In genomic region chr19:5686326-5686646, GRCh38 we compare ENCODE assay signal across 8 cellular contexts. TPM values are rescaled to one million over a fixed set of nuclear protein-coding genes. Genes with fewer than 3 reads are reported as not detected.
A peak's percentile ranks its signal among the peaks of the same experiment; 100 is the strongest.
DNase-seq lines count a peak whose midpoint lies in the region; ATAC-seq, FAIRE-seq and TF ChIP-seq lines count a peak whose summit lies in the region.

No MANE protein-coding gene starts in this region.

- peaks cover 1 to 4% of the 10 kb centered on the region in 2 experiments for H3K36me3 ChIP-seq in keratinocyte (ENCODE audit: control insufficient read depth in 2 of 2, extremely low read depth in 1 of 2, insufficient read depth in 2 of 2, low read length in 2 of 2)
- H3K36me3 ChIP-seq in suprapubic skin, result no peaks in the 10 kb centered on the region

- H3K27ac Mint-ChIP-seq in T-helper 2 cell treated with Interferon-gamma antibody and Interleukin-4, amounts not matched to agents 5 μg/mL and 100 μg/mL, for 36 hours, result peak overlapping the region; percentile 89
- peak overlapping the region; percentile 77 to 94 for H3K27ac Mint-ChIP-seq in activated naive CD4-positive, alpha-beta T cell treated with anti-CD3 and anti-CD28 coated beads, Interleukin-2, amount 50 U/mL, for 72 hours

- no peak for FAIRE-seq in keratinocyte (lab: Jason Lieb, UNC)

- no peak for DNase-seq in T-helper 2 cell treated with Interferon-gamma antibody and Interleukin-4, amounts not matched to agents 5 μg/mL and 100 μg/mL, for 36 hours (ENCODE audit: low spot score)
- no peak for DNase-seq in T-helper 2 cell
- peak in 1 of 2 donors; percentile 73 for DNase-seq in activated naive CD4-positive, alpha-beta T cell treated with anti-CD3 and anti-CD28 coated beads, Interleukin-2, amount 50 U/mL, for 72 hours (ENCODE audit: low spot score in 2 of 2)
- no peak for DNase-seq in keratinocyte (ENCODE audit: low read depth, low spot score)
- DNase-seq in suprapubic skin (ENCODE audit: low spot score in 2 of 2), result peak in 1 of 2 donors; percentile 88
- no peak for DNase-seq in NCI-H2029 treated with DMSO at 0.1 percent for 48 hours (lab: John Stamatoyannopoulos, UW)
- DNase-seq in NCI-H1417 (lab: John Stamatoyannopoulos, UW), result no peak

- peak overlapping the region; percentile 60 for H3K4me2 ChIP-seq in keratinocyte (ENCODE audit: control insufficient read depth, extremely low read depth, insufficient read depth, low read depth, low read length)

- peaks cover 12% of the 10 kb centered on the region for H3K79me2 ChIP-seq in keratinocyte (ENCODE audit: control insufficient read depth, insufficient read depth, low read length)

- no peak for TF ChIP-seq CTCF in keratinocyte (optimal IDR thresholded peaks at IDR 0.05 in 1 of 3, IDR thresholded peaks at IDR 0.05 in 1 of 3, conservative IDR thresholded peaks at IDR 0.05 in 1 of 3; ENCODE audit: extremely low read depth in 1 of 3, insufficient read depth in 2 of 3, low read length in 3 of 3)
- TF ChIP-seq CTCF in suprapubic skin (IDR thresholded peaks at IDR 0.05), result no peak

- no peaks in the 10 kb centered on the region for H3K9me3 ChIP-seq in keratinocyte (ENCODE audit: control insufficient read depth, low read depth, low read length)
- H3K9me3 ChIP-seq in suprapubic skin, result no peaks in the 10 kb centered on the region

- no peak overlapping the region for H2AFZ ChIP-seq in keratinocyte (ENCODE audit: control insufficient read depth, low read length)

- no peak for ATAC-seq in activated naive CD4-positive, alpha-beta T cell treated with anti-CD3 and anti-CD28 coated beads, Interleukin-2, amount 50 U/mL, for 72 hours
- ATAC-seq in GM18498 (IDR thresholded peaks at IDR 0.05; ENCODE audit: unreplicated experiment), result no peak

- dilution Hi-C loops in keratinocyte (cut with MboI; ENCODE audit: extremely low pct_ligation_motif_present, low sequenced_read_pairs), result no loop called here

- WGBS in suprapubic skin, result 31% methylated on average over 9 of the region's 16 CpGs

- H4K20me1 ChIP-seq in keratinocyte (ENCODE audit: control insufficient read depth, extremely low read depth, insufficient read depth, low read length), result peaks cover 5% of the 10 kb centered on the region

- TF ChIP-seq POLR2A in suprapubic skin (IDR thresholded peaks at IDR 0.05), result no peak

- H3K9me3 Mint-ChIP-seq in T-helper 2 cell treated with Interferon-gamma antibody and Interleukin-4, amounts not matched to agents 5 μg/mL and 100 μg/mL, for 36 hours, result no peaks in the 10 kb centered on the region
- no peaks in the 10 kb centered on the region for H3K9me3 Mint-ChIP-seq in activated naive CD4-positive, alpha-beta T cell treated with anti-CD3 and anti-CD28 coated beads, Interleukin-2, amount 50 U/mL, for 72 hours

- H3K27ac ChIP-seq in keratinocyte (ENCODE audit: control insufficient read depth, insufficient read depth, low read length), result no peak overlapping the region
- no peak overlapping the region for H3K27ac ChIP-seq in suprapubic skin

- peaks cover 10% of the 10 kb centered on the region for H3K36me3 Mint-ChIP-seq in T-helper 2 cell treated with Interferon-gamma antibody and Interleukin-4, amounts not matched to agents 5 μg/mL and 100 μg/mL, for 36 hours (ENCODE audit: low read depth)
- peaks cover 11 to 15% of the 10 kb centered on the region in 2 donors for H3K36me3 Mint-ChIP-seq in activated naive CD4-positive, alpha-beta T cell treated with anti-CD3 and anti-CD28 coated beads, Interleukin-2, amount 50 U/mL, for 72 hours

- H3K4me3 ChIP-seq in keratinocyte (ENCODE audit: control insufficient read depth in 2 of 3, extremely low read depth in 1 of 3, insufficient read depth in 2 of 3, low read depth in 1 of 3, low read length in 3 of 3) (peak overlapping the region in 2 of 3 experiments; percentile 62 to 69), suprapubic skin (peak overlapping the region; percentile 61)

- H3K4me1 ChIP-seq in keratinocyte (ENCODE audit: control insufficient read depth, extremely low read depth, insufficient read depth, low read length) (peaks cover 8% of the 10 kb centered on the region), suprapubic skin (peaks cover 38% of the 10 kb centered on the region)

- no peaks in the 10 kb centered on the region for H3K9me1 ChIP-seq in keratinocyte (ENCODE audit: control insufficient read depth, extremely low read depth, insufficient read depth, low read length)

- peak overlapping the region; percentile 71 for H3K9ac ChIP-seq in keratinocyte (ENCODE audit: control insufficient read depth, extremely low read depth, insufficient read depth, low read length)

- TF ChIP-seq EP300 in suprapubic skin (IDR thresholded peaks at IDR 0.05), result no peak

- H3K27me3 Mint-ChIP-seq in T-helper 2 cell treated with Interferon-gamma antibody and Interleukin-4, amounts not matched to agents 5 μg/mL and 100 μg/mL, for 36 hours (ENCODE audit: low read depth), result peaks cover 3% of the 10 kb centered on the region

- peaks cover 20% of the 10 kb centered on the region for H3K4me1 Mint-ChIP-seq in T-helper 2 cell treated with Interferon-gamma antibody and Interleukin-4, amounts not matched to agents 5 μg/mL and 100 μg/mL, for 36 hours (ENCODE audit: low read depth)

- no peaks in the 10 kb centered on the region for H3K27me3 ChIP-seq in keratinocyte (ENCODE audit: control insufficient read depth, extremely low read depth, insufficient read depth, low read length)
- no peaks in the 10 kb centered on the region for H3K27me3 ChIP-seq in suprapubic skin

- H3K4me3 Mint-ChIP-seq in T-helper 2 cell treated with Interferon-gamma antibody and Interleukin-4, amounts not matched to agents 5 μg/mL and 100 μg/mL, for 36 hours, result peak overlapping the region; percentile 86

RNA-seq across cellular contexts. Expression of gene RPL36, which starts 3.8 kb away (rescaled TPM):
- 1,000 to 10,000 TPM; 1,044 to 1,174 TPM for total RNA-seq in activated naive CD4-positive, alpha-beta T cell treated with anti-CD3 and anti-CD28 coated beads, Interleukin-2, amount 50 U/mL, for 72 hours
- 562 to 1,236 TPM (median 636 TPM) in 3 replicates for polyA plus RNA-seq in keratinocyte
- polyA plus RNA-seq in keratinocyte (2011; ENCODE audit: low read depth), result 761 TPM
- polyA plus RNA-seq in keratinocyte (2011; cell fraction: cytosol; rRNA removed), result 338 and 825 TPM in 2 replicates
- polyA plus RNA-seq in keratinocyte (2011; cell fraction: nucleus; rRNA removed), result 144 and 172 TPM in 2 replicates
- 1,437 and 2,095 TPM in 2 replicates for polyA plus RNA-seq in keratinocyte (2012; ENCODE audit: low replicate concordance)
- polyA minus RNA-seq in keratinocyte, result 153 to 368 TPM (median 187 TPM) in 3 replicates
- 1,666 TPM for polyA minus RNA-seq in keratinocyte (2011; cell fraction: cytosol; rRNA and poly(A)+ RNA removed)
- 92.1 and 143 TPM in 2 replicates for polyA minus RNA-seq in keratinocyte (2011; cell fraction: nucleus; rRNA and poly(A)+ RNA removed)
- 100 to 1,000 TPM; 420 to 822 (median 688) TPM for total RNA-seq in suprapubic skin

RNA-seq across cellular contexts. Expression of gene HSD11B1L, which starts 5.5 kb away (rescaled TPM):
- 1 to 10 TPM; 3.2 to 5.2 TPM for total RNA-seq in activated naive CD4-positive, alpha-beta T cell treated with anti-CD3 and anti-CD28 coated beads, Interleukin-2, amount 50 U/mL, for 72 hours
- polyA plus RNA-seq in keratinocyte, result 3.3 to 9.1 TPM (median 3.7 TPM) in 3 replicates
- 3.6 TPM for polyA plus RNA-seq in keratinocyte (2011; ENCODE audit: low read depth)
- 2.7 and 7.9 TPM in 2 replicates for polyA plus RNA-seq in keratinocyte (2011; cell fraction: cytosol; rRNA removed)
- polyA plus RNA-seq in keratinocyte (2011; cell fraction: nucleus; rRNA removed), result 3.9 and 6.8 TPM in 2 replicates
- polyA plus RNA-seq in keratinocyte (2012; ENCODE audit: low replicate concordance), result 5.1 and 9.5 TPM in 2 replicates
- polyA minus RNA-seq in keratinocyte, result 1.5 to 3.4 TPM (median 2.2 TPM) in 3 replicates
- 5.6 TPM for polyA minus RNA-seq in keratinocyte (2011; cell fraction: cytosol; rRNA and poly(A)+ RNA removed)
- 2.9 and 4.3 TPM in 2 replicates for polyA minus RNA-seq in keratinocyte (2011; cell fraction: nucleus; rRNA and poly(A)+ RNA removed)
- 10 to 100 TPM; 11.6 to 19.0 (median 15.1) TPM for total RNA-seq in suprapubic skin

RNA-seq across cellular contexts. Expression of gene MICOS13, which starts 6.0 kb away (rescaled TPM):
- 10 to 100 TPM; 32.0 to 47.2 TPM for total RNA-seq in activated naive CD4-positive, alpha-beta T cell treated with anti-CD3 and anti-CD28 coated beads, Interleukin-2, amount 50 U/mL, for 72 hours
- polyA plus RNA-seq in keratinocyte, result 28.5 to 80.5 TPM (median 35.2 TPM) in 3 replicates
- polyA plus RNA-seq in keratinocyte (2011; ENCODE audit: low read depth), result 12.1 TPM
- 23.6 and 53.9 TPM in 2 replicates for polyA plus RNA-seq in keratinocyte (2011; cell fraction: cytosol; rRNA removed)
- 19.1 and 20.6 TPM in 2 replicates for polyA plus RNA-seq in keratinocyte (2011; cell fraction: nucleus; rRNA removed)
- 53.1 and 77.8 TPM in 2 replicates for polyA plus RNA-seq in keratinocyte (2012; ENCODE audit: low replicate concordance)
- 10.2 to 30.7 TPM (median 16.9 TPM) in 3 replicates for polyA minus RNA-seq in keratinocyte
- 55.1 TPM for polyA minus RNA-seq in keratinocyte (2011; cell fraction: cytosol; rRNA and poly(A)+ RNA removed)
- polyA minus RNA-seq in keratinocyte (2011; cell fraction: nucleus; rRNA and poly(A)+ RNA removed), result 7.0 and 8.1 TPM in 2 replicates
- total RNA-seq in suprapubic skin, result 10 to 100 TPM; 37.2 to 67.1 (median 58.1) TPM

RNA-seq across cellular contexts. Expression of gene LONP1, which starts 33.7 kb away (rescaled TPM):
- total RNA-seq in activated naive CD4-positive, alpha-beta T cell treated with anti-CD3 and anti-CD28 coated beads, Interleukin-2, amount 50 U/mL, for 72 hours, result 100 to 1,000 TPM; 178 to 359 TPM
- polyA plus RNA-seq in keratinocyte, result 24.2 to 29.6 TPM (median 27.7 TPM) in 3 replicates
- 49.6 TPM for polyA plus RNA-seq in keratinocyte (2011; ENCODE audit: low read depth)
- 12.0 and 29.3 TPM in 2 replicates for polyA plus RNA-seq in keratinocyte (2011; cell fraction: cytosol; rRNA removed)
- polyA plus RNA-seq in keratinocyte (2011; cell fraction: nucleus; rRNA removed), result 38.1 and 47.6 TPM in 2 replicates
- 37.6 and 46.6 TPM in 2 replicates for polyA plus RNA-seq in keratinocyte (2012; ENCODE audit: low replicate concordance)
- 24.5 to 51.4 TPM (median 32.5 TPM) in 3 replicates for polyA minus RNA-seq in keratinocyte
- 44.3 TPM for polyA minus RNA-seq in keratinocyte (2011; cell fraction: cytosol; rRNA and poly(A)+ RNA removed)
- 33.6 and 35.7 TPM in 2 replicates for polyA minus RNA-seq in keratinocyte (2011; cell fraction: nucleus; rRNA and poly(A)+ RNA removed)
- total RNA-seq in suprapubic skin, result 10 to 100 TPM; 42.1 to 57.4 (median 47.7) TPM

RNA-seq across cellular contexts. Expression of gene CATSPERD, which starts 34.2 kb away (rescaled TPM):
- total RNA-seq in activated naive CD4-positive, alpha-beta T cell treated with anti-CD3 and anti-CD28 coated beads, Interleukin-2, amount 50 U/mL, for 72 hours, result not detected
- polyA plus RNA-seq in keratinocyte, result not detected in 3 replicates
- polyA plus RNA-seq in keratinocyte (2011; ENCODE audit: low read depth), result not detected
- not detected in 2 replicates for polyA plus RNA-seq in keratinocyte (2011; cell fraction: cytosol; rRNA removed)
- not detected in 2 replicates for polyA plus RNA-seq in keratinocyte (2011; cell fraction: nucleus; rRNA removed)
- not detected in 2 replicates for polyA plus RNA-seq in keratinocyte (2012; ENCODE audit: low replicate concordance)
- 0.06 TPM in 1 of 3 replicates, not detected in the others for polyA minus RNA-seq in keratinocyte
- not detected for polyA minus RNA-seq in keratinocyte (2011; cell fraction: cytosol; rRNA and poly(A)+ RNA removed)
- polyA minus RNA-seq in keratinocyte (2011; cell fraction: nucleus; rRNA and poly(A)+ RNA removed), result not detected in 2 replicates
- total RNA-seq in suprapubic skin, result under 1 TPM in 1 of 4 donors, not detected in 3; 0.24 TPM
